ENCODE assay signal across 1 cellular context in the genomic region with DNA sequence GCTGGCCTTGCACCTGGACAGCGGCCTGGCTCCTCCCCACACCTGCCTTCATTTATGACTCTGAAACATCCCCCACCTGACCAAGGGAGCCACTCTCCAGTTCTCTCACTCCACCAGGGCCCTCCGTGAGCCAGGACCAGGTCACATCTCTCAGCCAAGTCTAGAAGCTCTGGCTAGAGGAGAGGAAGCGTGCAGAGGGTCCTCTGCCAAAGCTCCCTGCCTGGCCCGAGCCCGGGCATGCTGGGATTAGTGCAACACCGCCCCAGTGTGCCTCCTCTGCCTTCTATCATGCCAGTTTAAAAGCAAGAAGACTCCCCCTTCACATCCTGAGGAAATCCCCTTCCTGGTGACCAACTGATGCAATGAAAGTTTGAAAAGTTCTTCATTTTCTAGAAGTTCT.
TF ChIP-seq lines count a peak whose summit lies in the region.

No MANE protein-coding gene starts in this region.

TF ChIP-seq in GM23338, 12 proteins besides CTCF, POLR2A, EP300 and RAD21:
- TF ChIP-seq NANOG (IDR thresholded peaks at IDR 0.05; ENCODE audit: borderline replicate concordance), result no peak
- no peak for TF ChIP-seq ZNF462 (CRISPR knock-in tag; IDR thresholded peaks at IDR 0.05)
- no peak for TF ChIP-seq STAT1 (IDR thresholded peaks at IDR 0.05; ENCODE audit: unreplicated experiment)
- no peak for TF ChIP-seq EZH2phosphoT487 (IDR thresholded peaks at IDR 0.05; ENCODE audit: unreplicated experiment)
- no peak for TF ChIP-seq ZNF114 (CRISPR knock-in tag; IDR thresholded peaks at IDR 0.05)
